In genomic region chr4:183172881-183173280, GRCh38 we compare ENCODE assay signal across 22 cellular contexts.
"Had no signal": no experiment of that assay in that cellular context is flagged by ENCODE, and none has a peak within 500 bp of the region (broad histone marks: within the 10 kb centered on the region; RNA-seq: fewer than 3 reads in every experiment).

No MANE protein-coding gene starts in this region.

- H3K4me3 ChIP-seq: colonic mucosa, left lung, mucosa of descending colon, tibial artery had no signal

- H3K9me3 Mint-ChIP-seq: activated CD4-positive, alpha-beta memory T cell treated with anti-CD3 and anti-CD28 coated beads, Interleukin-2, amount 10 ng/mL, durations not matched to agents 7 days and 5 days; activated naive CD8-positive, alpha-beta T cell treated with anti-CD3 and anti-CD28 coated beads, Interleukin-2, amount 10 ng/mL, durations not matched to agents 7 days and 5 days; activated T-helper 2 cell treated with anti-CD3 and anti-CD28 coated beads, Interferon-gamma antibody, Interleukin-2, Interleukin-4, amounts not matched to agents 10 μg/mL and 5 μg/mL and 100 μg/mL, durations not matched to agents 14 hours and 24 hours and 36 hours; brain; T-helper 2 cell treated with Interferon-gamma antibody and Interleukin-4, amounts not matched to agents 5 μg/mL and 100 μg/mL, for 36 hours had no signal

- DNase-seq: activated CD4-positive, alpha-beta memory T cell treated with anti-CD3 and anti-CD28 coated beads, Interleukin-2, amount 10 ng/mL, durations not matched to agents 7 days and 5 days; activated CD4-positive, alpha-beta T cell treated with anti-CD3 and anti-CD28 coated beads for 48 hours; activated CD4-positive, CD25-positive, alpha-beta regulatory T cell; activated CD8-positive, alpha-beta memory T cell treated with anti-CD3 and anti-CD28 coated beads, Interleukin-2, amount 10 ng/mL, durations not matched to agents 7 days and 5 days; activated naive CD4-positive, alpha-beta T cell treated with Interleukin-2 at 50 U/mL for 16 hours; activated naive CD8-positive, alpha-beta T cell treated with anti-CD3 and anti-CD28 coated beads, Interleukin-2, amount 10 ng/mL, durations not matched to agents 7 days and 5 days; activated T-cell treated with anti-CD3 and anti-CD28 coated beads, Interleukin-2, amount 50 U/mL, for 1 hour; central memory CD4-positive, alpha-beta T cell; colonic mucosa; foreskin melanocyte; head of caudate nucleus; left lung; mammary epithelial cell; mucosa of descending colon; naive B cell; stimulated activated CD4-positive, alpha-beta T cell treated with anti-CD3 and anti-CD28 coated beads, Interleukin-1b, Interleukin-23, amount 100 ng/mL, for 48 hours; stimulated activated naive CD4-positive, alpha-beta T cell treated with Interleukin-2 at 50 U/mL for 16 hours; tibial artery had no signal

- H3K4me1 Mint-ChIP-seq: activated CD4-positive, alpha-beta memory T cell treated with anti-CD3 and anti-CD28 coated beads, Interleukin-2, amount 10 ng/mL, durations not matched to agents 7 days and 5 days; activated CD8-positive, alpha-beta memory T cell treated with anti-CD3 and anti-CD28 coated beads, Interleukin-2, amount 10 ng/mL, durations not matched to agents 7 days and 5 days; activated naive CD8-positive, alpha-beta T cell treated with anti-CD3 and anti-CD28 coated beads, Interleukin-2, amount 10 ng/mL, durations not matched to agents 7 days and 5 days; naive B cell had no signal

- FAIRE-seq: TTC549 had no signal

- H3K4me1 ChIP-seq: colonic mucosa had no signal

- H3K9me3 ChIP-seq: colonic mucosa, left lung, mucosa of descending colon, tibial artery had no signal

- H3K27ac ChIP-seq: colonic mucosa, left lung, tibial artery had no signal

- H3K27me3 ChIP-seq: colonic mucosa, left lung, tibial artery had no signal

- H3K27me3 Mint-ChIP-seq: brain had no signal

- H3K4me3 Mint-ChIP-seq: activated CD4-positive, alpha-beta memory T cell treated with anti-CD3 and anti-CD28 coated beads, Interleukin-2, amount 10 ng/mL, durations not matched to agents 7 days and 5 days; activated CD8-positive, alpha-beta memory T cell treated with anti-CD3 and anti-CD28 coated beads, Interleukin-2, amount 10 ng/mL, durations not matched to agents 7 days and 5 days; activated naive CD8-positive, alpha-beta T cell treated with anti-CD3 and anti-CD28 coated beads, Interleukin-2, amount 10 ng/mL, durations not matched to agents 7 days and 5 days; brain; naive B cell; T-helper 2 cell treated with Interferon-gamma antibody and Interleukin-4, amounts not matched to agents 5 μg/mL and 100 μg/mL, for 36 hours had no signal

- H3K27ac Mint-ChIP-seq: activated CD4-positive, alpha-beta memory T cell treated with anti-CD3 and anti-CD28 coated beads, Interleukin-2, amount 10 ng/mL, durations not matched to agents 7 days and 5 days; activated CD8-positive, alpha-beta memory T cell treated with anti-CD3 and anti-CD28 coated beads, Interleukin-2, amount 10 ng/mL, durations not matched to agents 7 days and 5 days; activated naive CD8-positive, alpha-beta T cell treated with anti-CD3 and anti-CD28 coated beads, Interleukin-2, amount 10 ng/mL, durations not matched to agents 7 days and 5 days; activated T-helper 2 cell treated with anti-CD3 and anti-CD28 coated beads, Interferon-gamma antibody, Interleukin-2, Interleukin-4, amounts not matched to agents 10 μg/mL and 5 μg/mL and 100 μg/mL, durations not matched to agents 14 hours and 24 hours and 36 hours; brain; naive B cell; T-helper 2 cell treated with Interferon-gamma antibody and Interleukin-4, amounts not matched to agents 5 μg/mL and 100 μg/mL, for 36 hours had no signal

- H3K36me3 ChIP-seq: colonic mucosa, left lung, tibial artery had no signal

- H3K36me3 Mint-ChIP-seq: activated CD8-positive, alpha-beta memory T cell treated with anti-CD3 and anti-CD28 coated beads, Interleukin-2, amount 10 ng/mL, durations not matched to agents 7 days and 5 days; activated naive CD8-positive, alpha-beta T cell treated with anti-CD3 and anti-CD28 coated beads, Interleukin-2, amount 10 ng/mL, durations not matched to agents 7 days and 5 days; brain; naive B cell had no signal
